In genomic region chr7:116544488-116544887, GRCh38 we compare ENCODE assay signal across 3 cellular contexts.
TF ChIP-seq lines count a peak whose summit lies in the region.

No MANE protein-coding gene starts in this region.

TF ChIP-seq in SK-N-SH, 30 proteins besides CTCF, POLR2A, EP300 and RAD21:
- TF ChIP-seq TAF1 (IDR thresholded peaks at IDR 0.05; ENCODE audit: borderline replicate concordance, low read depth, low read length) (no peak), POLR2AphosphoS5 (IDR thresholded peaks at IDR 0.05; ENCODE audit: low read depth, low read length) (0 out of 2 replicates have a peak, but pooled peaks have one; percentile 8), FOXJ3 (CRISPR knock-in tag; IDR thresholded peaks at IDR 0.05) (no peak), USF1 (IDR thresholded peaks at IDR 0.05; ENCODE audit: borderline replicate concordance, low read depth) (no peak), IRF3 (IDR thresholded peaks at IDR 0.05; ENCODE audit: low read depth, low read length) (no peak)

TF ChIP-seq in SK-N-SH treated with all-trans-retinoic acid at 6 μM for 48 hours, 23 proteins besides CTCF, POLR2A, EP300 and RAD21:
- TF ChIP-seq PPARA (CRISPR knock-in tag; IDR thresholded peaks at IDR 0.05; ENCODE audit: borderline replicate concordance), result no peak
- no peak for TF ChIP-seq CREB5 (CRISPR knock-in tag; IDR thresholded peaks at IDR 0.05; ENCODE audit: low read depth)
- TF ChIP-seq ZC3H10 (CRISPR knock-in tag; IDR thresholded peaks at IDR 0.05), result no peak
- TF ChIP-seq ZNF8 (CRISPR knock-in tag; IDR thresholded peaks at IDR 0.05), result no peak
- TF ChIP-seq ZNF565 (CRISPR knock-in tag; conservative IDR thresholded peaks at IDR 0.05; ENCODE audit: low read depth), result no peak
- no peak for TF ChIP-seq OSR1 (CRISPR knock-in tag; IDR thresholded peaks at IDR 0.05)
- no peak for TF ChIP-seq TSHZ2 (CRISPR knock-in tag; IDR thresholded peaks at IDR 0.05)
- TF ChIP-seq BACH2 (CRISPR knock-in tag; IDR thresholded peaks at IDR 0.05; ENCODE audit: borderline replicate concordance), result no peak
- no peak for TF ChIP-seq TCF4 (CRISPR knock-in tag; IDR thresholded peaks at IDR 0.05; ENCODE audit: borderline replicate concordance)
- TF ChIP-seq ESRRG (CRISPR knock-in tag; IDR thresholded peaks at IDR 0.05), result no peak
- TF ChIP-seq ZFP30 (CRISPR knock-in tag; IDR thresholded peaks at IDR 0.05), result no peak
- TF ChIP-seq RARB (CRISPR knock-in tag; IDR thresholded peaks at IDR 0.05), result no peak
- TF ChIP-seq TOX (CRISPR knock-in tag; IDR thresholded peaks at IDR 0.05; ENCODE audit: borderline replicate concordance), result no peak
- no peak for TF ChIP-seq ZNF70 (CRISPR knock-in tag; IDR thresholded peaks at IDR 0.05)

TF ChIP-seq in endothelial cell of umbilical vein, 7 proteins besides CTCF, POLR2A, EP300 and RAD21 (continued from another document):
- TF ChIP-seq JUN (IDR thresholded peaks at IDR 0.05; ENCODE audit: borderline replicate concordance, insufficient read depth, insufficient read length, low read depth), result no peak
- TF ChIP-seq MAX (IDR thresholded peaks at IDR 0.05; ENCODE audit: insufficient read depth, insufficient read length), result no peak
- TF ChIP-seq FOS (IDR thresholded peaks at IDR 0.05; ENCODE audit: borderline replicate concordance, insufficient read depth, low read length), result no peak
- TF ChIP-seq POLR2AphosphoS5 (IDR thresholded peaks at IDR 0.05; ENCODE audit: insufficient read depth, low read depth, low read length), result no peak
- TF ChIP-seq GATA2 (IDR thresholded peaks at IDR 0.05; ENCODE audit: insufficient read depth, insufficient read length, low read depth, low read length), result no peak
- TF ChIP-seq MYC (IDR thresholded peaks at IDR 0.05; ENCODE audit: low read depth, low read length), result no peak
